ENCODE assay signal across 1 cellular context in the genomic region with DNA sequence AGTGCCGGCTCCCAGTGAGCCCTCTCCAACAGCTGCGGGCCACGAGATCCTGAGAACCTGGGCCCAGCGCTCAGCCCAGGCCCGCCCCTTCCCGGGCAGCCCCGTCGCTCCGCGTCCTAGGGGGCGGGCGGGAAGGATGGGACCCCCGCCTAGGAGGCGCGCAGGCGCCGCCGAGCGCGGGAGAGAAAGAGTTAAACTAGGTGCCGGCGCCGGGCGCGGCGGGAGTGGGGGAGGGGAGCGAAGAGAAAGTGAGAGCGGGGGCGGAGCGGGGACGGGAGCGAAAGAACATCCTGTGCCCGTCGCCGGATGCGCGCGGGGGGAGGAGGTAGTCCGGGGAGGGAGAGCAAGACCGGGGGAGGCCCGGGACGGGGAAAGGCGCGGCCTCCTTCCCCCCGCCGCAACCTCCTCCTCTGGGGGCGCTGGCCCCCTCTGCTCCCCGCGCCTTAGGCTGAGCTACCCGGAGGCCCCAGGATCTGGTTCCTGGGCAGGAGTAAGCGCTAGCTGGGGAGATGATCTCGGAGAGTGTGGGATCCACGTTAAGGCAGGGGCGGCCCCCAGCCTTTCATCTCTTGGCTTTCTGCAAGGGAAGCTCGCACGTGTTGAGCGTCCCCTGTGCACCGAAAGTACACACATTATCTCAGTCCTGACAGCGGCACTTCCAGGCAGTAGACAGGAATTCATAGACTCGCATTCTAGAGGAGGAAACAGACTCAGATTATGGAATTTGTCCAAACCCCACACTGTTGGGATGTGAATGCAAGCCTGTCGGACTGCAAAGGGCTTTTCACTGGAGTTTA.
TF ChIP-seq lines count a peak whose summit lies in the region.

No MANE protein-coding gene starts in this region.

TF ChIP-seq in K562, 482 proteins besides CTCF, POLR2A, EP300 and RAD21 (continued from another document and continues in another):
- TF ChIP-seq, protein P1, sequence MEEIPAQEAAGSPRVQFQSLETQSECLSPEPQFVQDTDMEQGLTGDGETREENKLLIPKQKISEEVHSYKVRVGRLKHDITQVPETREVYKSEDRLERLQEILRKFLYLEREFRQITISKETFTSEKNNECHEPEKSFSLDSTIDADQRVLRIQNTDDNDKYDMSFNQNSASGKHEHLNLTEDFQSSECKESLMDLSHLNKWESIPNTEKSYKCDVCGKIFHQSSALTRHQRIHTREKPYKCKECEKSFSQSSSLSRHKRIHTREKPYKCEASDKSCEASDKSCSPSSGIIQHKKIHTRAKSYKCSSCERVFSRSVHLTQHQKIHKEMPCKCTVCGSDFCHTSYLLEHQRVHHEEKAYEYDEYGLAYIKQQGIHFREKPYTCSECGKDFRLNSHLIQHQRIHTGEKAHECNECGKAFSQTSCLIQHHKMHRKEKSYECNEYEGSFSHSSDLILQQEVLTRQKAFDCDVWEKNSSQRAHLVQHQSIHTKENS (CRISPR knock-in tag; IDR thresholded peaks at IDR 0.05), result no peak
- no peak for TF ChIP-seq ZSCAN32 (CRISPR knock-in tag; IDR thresholded peaks at IDR 0.05)
- TF ChIP-seq, protein P2, sequence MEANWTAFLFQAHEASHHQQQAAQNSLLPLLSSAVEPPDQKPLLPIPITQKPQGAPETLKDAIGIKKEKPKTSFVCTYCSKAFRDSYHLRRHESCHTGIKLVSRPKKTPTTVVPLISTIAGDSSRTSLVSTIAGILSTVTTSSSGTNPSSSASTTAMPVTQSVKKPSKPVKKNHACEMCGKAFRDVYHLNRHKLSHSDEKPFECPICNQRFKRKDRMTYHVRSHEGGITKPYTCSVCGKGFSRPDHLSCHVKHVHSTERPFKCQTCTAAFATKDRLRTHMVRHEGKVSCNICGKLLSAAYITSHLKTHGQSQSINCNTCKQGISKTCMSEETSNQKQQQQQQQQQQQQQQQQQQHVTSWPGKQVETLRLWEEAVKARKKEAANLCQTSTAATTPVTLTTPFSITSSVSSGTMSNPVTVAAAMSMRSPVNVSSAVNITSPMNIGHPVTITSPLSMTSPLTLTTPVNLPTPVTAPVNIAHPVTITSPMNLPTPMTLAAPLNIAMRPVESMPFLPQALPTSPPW (CRISPR knock-in tag; IDR thresholded peaks at IDR 0.05), result peak; percentile 99
- TF ChIP-seq, protein P3, sequence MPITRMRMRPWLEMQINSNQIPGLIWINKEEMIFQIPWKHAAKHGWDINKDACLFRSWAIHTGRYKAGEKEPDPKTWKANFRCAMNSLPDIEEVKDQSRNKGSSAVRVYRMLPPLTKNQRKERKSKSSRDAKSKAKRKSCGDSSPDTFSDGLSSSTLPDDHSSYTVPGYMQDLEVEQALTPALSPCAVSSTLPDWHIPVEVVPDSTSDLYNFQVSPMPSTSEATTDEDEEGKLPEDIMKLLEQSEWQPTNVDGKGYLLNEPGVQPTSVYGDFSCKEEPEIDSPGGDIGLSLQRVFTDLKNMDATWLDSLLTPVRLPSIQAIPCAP (CRISPR knock-in tag; IDR thresholded peaks at IDR 0.05; ENCODE audit: borderline replicate concordance), result no peak
- peak; percentile 94 for TF ChIP-seq TGIF2 (CRISPR knock-in tag; IDR thresholded peaks at IDR 0.05)
- no peak for TF ChIP-seq HDAC6 (IDR thresholded peaks at IDR 0.05; ENCODE audit: low read depth, low read length)
- peak; percentile 99 for TF ChIP-seq EGR1 (conservative IDR thresholded peaks at IDR 0.05)
- TF ChIP-seq SOX6 (IDR thresholded peaks at IDR 0.05), result peak; percentile 67; the same call in 1 of the 2 replicates
- TF ChIP-seq FOXA1 (IDR thresholded peaks at IDR 0.05; ENCODE audit: borderline replicate concordance), result no peak
- TF ChIP-seq BHLHE40 (IDR thresholded peaks at IDR 0.05; ENCODE audit: low read length), result peak; percentile 94
- no peak for TF ChIP-seq SMAD3 (CRISPR knock-in tag; conservative IDR thresholded peaks at IDR 0.05)
- no peak for TF ChIP-seq XRCC4 (IDR thresholded peaks at IDR 0.05; ENCODE audit: extremely low read depth, insufficient read depth, insufficient read length)
- no peak for TF ChIP-seq NR3C1 (CRISPR knock-in tag; IDR thresholded peaks at IDR 0.05)
- no peak for TF ChIP-seq ZNF79 (CRISPR knock-in tag; IDR thresholded peaks at IDR 0.05; ENCODE audit: low read depth)
- TF ChIP-seq NFXL1 (CRISPR knock-in tag; IDR thresholded peaks at IDR 0.05), result no peak
- no peak for TF ChIP-seq POLR3G (IDR thresholded peaks at IDR 0.05; ENCODE audit: extremely low read depth, insufficient read length, insufficient replicate concordance)
- no peak for TF ChIP-seq ARID2 (IDR thresholded peaks at IDR 0.05)
- TF ChIP-seq, protein P4, sequence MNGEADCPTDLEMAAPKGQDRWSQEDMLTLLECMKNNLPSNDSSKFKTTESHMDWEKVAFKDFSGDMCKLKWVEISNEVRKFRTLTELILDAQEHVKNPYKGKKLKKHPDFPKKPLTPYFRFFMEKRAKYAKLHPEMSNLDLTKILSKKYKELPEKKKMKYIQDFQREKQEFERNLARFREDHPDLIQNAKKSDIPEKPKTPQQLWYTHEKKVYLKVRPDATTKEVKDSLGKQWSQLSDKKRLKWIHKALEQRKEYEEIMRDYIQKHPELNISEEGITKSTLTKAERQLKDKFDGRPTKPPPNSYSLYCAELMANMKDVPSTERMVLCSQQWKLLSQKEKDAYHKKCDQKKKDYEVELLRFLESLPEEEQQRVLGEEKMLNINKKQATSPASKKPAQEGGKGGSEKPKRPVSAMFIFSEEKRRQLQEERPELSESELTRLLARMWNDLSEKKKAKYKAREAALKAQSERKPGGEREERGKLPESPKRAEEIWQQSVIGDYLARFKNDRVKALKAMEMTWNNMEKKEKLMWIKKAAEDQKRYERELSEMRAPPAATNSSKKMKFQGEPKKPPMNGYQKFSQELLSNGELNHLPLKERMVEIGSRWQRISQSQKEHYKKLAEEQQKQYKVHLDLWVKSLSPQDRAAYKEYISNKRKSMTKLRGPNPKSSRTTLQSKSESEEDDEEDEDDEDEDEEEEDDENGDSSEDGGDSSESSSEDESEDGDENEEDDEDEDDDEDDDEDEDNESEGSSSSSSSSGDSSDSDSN (IDR thresholded peaks at IDR 0.05; ENCODE audit: borderline replicate concordance in 1 of 2, low read depth in 2 of 2, low read length in 2 of 2), result peak in 1 of 2 experiments; percentile 26; a peak in 2 of 4 replicates
- TF ChIP-seq, protein P5, sequence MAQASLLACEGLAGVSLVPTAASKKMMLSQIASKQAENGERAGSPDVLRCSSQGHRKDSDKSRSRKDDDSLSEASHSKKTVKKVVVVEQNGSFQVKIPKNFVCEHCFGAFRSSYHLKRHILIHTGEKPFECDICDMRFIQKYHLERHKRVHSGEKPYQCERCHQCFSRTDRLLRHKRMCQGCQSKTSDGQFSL (CRISPR knock-in tag; IDR thresholded peaks at IDR 0.05), result peak; percentile 57; the same call in 1 of the 2 replicates
- TF ChIP-seq, protein P5 (tag; IDR thresholded peaks at IDR 0.05), result peak in 1 of 2 experiments; percentile 41; a peak in 1 of 4 replicates
- TF ChIP-seq, protein P6, sequence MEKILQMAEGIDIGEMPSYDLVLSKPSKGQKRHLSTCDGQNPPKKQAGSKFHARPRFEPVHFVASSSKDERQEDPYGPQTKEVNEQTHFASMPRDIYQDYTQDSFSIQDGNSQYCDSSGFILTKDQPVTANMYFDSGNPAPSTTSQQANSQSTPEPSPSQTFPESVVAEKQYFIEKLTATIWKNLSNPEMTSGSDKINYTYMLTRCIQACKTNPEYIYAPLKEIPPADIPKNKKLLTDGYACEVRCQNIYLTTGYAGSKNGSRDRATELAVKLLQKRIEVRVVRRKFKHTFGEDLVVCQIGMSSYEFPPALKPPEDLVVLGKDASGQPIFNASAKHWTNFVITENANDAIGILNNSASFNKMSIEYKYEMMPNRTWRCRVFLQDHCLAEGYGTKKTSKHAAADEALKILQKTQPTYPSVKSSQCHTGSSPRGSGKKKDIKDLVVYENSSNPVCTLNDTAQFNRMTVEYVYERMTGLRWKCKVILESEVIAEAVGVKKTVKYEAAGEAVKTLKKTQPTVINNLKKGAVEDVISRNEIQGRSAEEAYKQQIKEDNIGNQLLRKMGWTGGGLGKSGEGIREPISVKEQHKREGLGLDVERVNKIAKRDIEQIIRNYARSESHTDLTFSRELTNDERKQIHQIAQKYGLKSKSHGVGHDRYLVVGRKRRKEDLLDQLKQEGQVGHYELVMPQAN (IDR thresholded peaks at IDR 0.05; ENCODE audit: borderline replicate concordance), result peak; percentile 87
- no peak for TF ChIP-seq ZNF57 (CRISPR knock-in tag; IDR thresholded peaks at IDR 0.05)
- TF ChIP-seq, protein P7, sequence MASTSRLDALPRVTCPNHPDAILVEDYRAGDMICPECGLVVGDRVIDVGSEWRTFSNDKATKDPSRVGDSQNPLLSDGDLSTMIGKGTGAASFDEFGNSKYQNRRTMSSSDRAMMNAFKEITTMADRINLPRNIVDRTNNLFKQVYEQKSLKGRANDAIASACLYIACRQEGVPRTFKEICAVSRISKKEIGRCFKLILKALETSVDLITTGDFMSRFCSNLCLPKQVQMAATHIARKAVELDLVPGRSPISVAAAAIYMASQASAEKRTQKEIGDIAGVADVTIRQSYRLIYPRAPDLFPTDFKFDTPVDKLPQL (IDR thresholded peaks at IDR 0.05; ENCODE audit: extremely low read depth, insufficient read length), result no peak
- TF ChIP-seq CHD4 (IDR thresholded peaks at IDR 0.05; ENCODE audit: insufficient read depth, insufficient replicate concordance, low read depth, low read length, poor library complexity, severe bottlenecking), result peak; percentile 55
- TF ChIP-seq, protein P8, sequence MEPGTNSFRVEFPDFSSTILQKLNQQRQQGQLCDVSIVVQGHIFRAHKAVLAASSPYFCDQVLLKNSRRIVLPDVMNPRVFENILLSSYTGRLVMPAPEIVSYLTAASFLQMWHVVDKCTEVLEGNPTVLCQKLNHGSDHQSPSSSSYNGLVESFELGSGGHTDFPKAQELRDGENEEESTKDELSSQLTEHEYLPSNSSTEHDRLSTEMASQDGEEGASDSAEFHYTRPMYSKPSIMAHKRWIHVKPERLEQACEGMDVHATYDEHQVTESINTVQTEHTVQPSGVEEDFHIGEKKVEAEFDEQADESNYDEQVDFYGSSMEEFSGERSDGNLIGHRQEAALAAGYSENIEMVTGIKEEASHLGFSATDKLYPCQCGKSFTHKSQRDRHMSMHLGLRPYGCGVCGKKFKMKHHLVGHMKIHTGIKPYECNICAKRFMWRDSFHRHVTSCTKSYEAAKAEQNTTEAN (CRISPR knock-in tag; IDR thresholded peaks at IDR 0.05), result no peak
- TF ChIP-seq E2F3 (CRISPR knock-in tag; IDR thresholded peaks at IDR 0.05), result no peak; the same call in 1 of the 2 replicates
- TF ChIP-seq, protein P9, sequence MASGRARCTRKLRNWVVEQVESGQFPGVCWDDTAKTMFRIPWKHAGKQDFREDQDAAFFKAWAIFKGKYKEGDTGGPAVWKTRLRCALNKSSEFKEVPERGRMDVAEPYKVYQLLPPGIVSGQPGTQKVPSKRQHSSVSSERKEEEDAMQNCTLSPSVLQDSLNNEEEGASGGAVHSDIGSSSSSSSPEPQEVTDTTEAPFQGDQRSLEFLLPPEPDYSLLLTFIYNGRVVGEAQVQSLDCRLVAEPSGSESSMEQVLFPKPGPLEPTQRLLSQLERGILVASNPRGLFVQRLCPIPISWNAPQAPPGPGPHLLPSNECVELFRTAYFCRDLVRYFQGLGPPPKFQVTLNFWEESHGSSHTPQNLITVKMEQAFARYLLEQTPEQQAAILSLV (tag; IDR thresholded peaks at IDR 0.05), result no peak
- TF ChIP-seq, protein P10, sequence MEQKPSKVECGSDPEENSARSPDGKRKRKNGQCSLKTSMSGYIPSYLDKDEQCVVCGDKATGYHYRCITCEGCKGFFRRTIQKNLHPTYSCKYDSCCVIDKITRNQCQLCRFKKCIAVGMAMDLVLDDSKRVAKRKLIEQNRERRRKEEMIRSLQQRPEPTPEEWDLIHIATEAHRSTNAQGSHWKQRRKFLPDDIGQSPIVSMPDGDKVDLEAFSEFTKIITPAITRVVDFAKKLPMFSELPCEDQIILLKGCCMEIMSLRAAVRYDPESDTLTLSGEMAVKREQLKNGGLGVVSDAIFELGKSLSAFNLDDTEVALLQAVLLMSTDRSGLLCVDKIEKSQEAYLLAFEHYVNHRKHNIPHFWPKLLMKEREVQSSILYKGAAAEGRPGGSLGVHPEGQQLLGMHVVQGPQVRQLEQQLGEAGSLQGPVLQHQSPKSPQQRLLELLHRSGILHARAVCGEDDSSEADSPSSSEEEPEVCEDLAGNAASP (IDR thresholded peaks at IDR 0.05), result no peak
- TF ChIP-seq PHF21A (IDR thresholded peaks at IDR 0.05; ENCODE audit: borderline replicate concordance, low read depth), result peak; percentile 84; the same call in 1 of the 2 replicates
- no peak for TF ChIP-seq HOXB6 (CRISPR knock-in tag; IDR thresholded peaks at IDR 0.05; ENCODE audit: borderline replicate concordance)
- no peak for TF ChIP-seq HDAC3 (IDR thresholded peaks at IDR 0.05; ENCODE audit: borderline replicate concordance, partially characterized antibody)
- TF ChIP-seq NCOA1 (IDR thresholded peaks at IDR 0.05; ENCODE audit: low read depth), result peak; percentile 63; the same call in 1 of the 2 replicates
- 0 out of 2 replicates have a peak, but pooled peaks have one; percentile 51 for TF ChIP-seq SRSF1 (IDR thresholded peaks at IDR 0.05; ENCODE audit: low read depth, low read length)
- peak; percentile 97 for TF ChIP-seq ETV1 (tag; conservative IDR thresholded peaks at IDR 0.05; ENCODE audit: low read depth)
- TF ChIP-seq ZNF224 (CRISPR knock-in tag; IDR thresholded peaks at IDR 0.05), result no peak
- TF ChIP-seq XRCC5 (IDR thresholded peaks at IDR 0.05; ENCODE audit: low read depth, low read length), result peak; percentile 79
- TF ChIP-seq, protein P11, sequence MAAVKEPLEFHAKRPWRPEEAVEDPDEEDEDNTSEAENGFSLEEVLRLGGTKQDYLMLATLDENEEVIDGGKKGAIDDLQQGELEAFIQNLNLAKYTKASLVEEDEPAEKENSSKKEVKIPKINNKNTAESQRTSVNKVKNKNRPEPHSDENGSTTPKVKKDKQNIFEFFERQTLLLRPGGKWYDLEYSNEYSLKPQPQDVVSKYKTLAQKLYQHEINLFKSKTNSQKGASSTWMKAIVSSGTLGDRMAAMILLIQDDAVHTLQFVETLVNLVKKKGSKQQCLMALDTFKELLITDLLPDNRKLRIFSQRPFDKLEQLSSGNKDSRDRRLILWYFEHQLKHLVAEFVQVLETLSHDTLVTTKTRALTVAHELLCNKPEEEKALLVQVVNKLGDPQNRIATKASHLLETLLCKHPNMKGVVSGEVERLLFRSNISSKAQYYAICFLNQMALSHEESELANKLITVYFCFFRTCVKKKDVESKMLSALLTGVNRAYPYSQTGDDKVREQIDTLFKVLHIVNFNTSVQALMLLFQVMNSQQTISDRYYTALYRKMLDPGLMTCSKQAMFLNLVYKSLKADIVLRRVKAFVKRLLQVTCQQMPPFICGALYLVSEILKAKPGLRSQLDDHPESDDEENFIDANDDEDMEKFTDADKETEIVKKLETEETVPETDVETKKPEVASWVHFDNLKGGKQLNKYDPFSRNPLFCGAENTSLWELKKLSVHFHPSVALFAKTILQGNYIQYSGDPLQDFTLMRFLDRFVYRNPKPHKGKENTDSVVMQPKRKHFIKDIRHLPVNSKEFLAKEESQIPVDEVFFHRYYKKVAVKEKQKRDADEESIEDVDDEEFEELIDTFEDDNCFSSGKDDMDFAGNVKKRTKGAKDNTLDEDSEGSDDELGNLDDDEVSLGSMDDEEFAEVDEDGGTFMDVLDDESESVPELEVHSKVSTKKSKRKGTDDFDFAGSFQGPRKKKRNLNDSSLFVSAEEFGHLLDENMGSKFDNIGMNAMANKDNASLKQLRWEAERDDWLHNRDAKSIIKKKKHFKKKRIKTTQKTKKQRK (IDR thresholded peaks at IDR 0.05; ENCODE audit: borderline replicate concordance, low read depth, low read length), result no peak
- peak in 1 of 2 experiments; percentile 90; a peak in 2 of 4 replicates for TF ChIP-seq HDAC1 (IDR thresholded peaks at IDR 0.05)
- TF ChIP-seq GATAD2A (IDR thresholded peaks at IDR 0.05), result peak; percentile 77
- TF ChIP-seq CEBPG (CRISPR knock-in tag; IDR thresholded peaks at IDR 0.05), result 0 out of 2 replicates have a peak, but pooled peaks have one; percentile 12
- TF ChIP-seq CEBPG (tag; conservative IDR thresholded peaks at IDR 0.05 in 1 of 2, IDR thresholded peaks at IDR 0.05 in 1 of 2), result no peak
